28 cellular contexts compared by ENCODE assay signal in the genomic region with DNA sequence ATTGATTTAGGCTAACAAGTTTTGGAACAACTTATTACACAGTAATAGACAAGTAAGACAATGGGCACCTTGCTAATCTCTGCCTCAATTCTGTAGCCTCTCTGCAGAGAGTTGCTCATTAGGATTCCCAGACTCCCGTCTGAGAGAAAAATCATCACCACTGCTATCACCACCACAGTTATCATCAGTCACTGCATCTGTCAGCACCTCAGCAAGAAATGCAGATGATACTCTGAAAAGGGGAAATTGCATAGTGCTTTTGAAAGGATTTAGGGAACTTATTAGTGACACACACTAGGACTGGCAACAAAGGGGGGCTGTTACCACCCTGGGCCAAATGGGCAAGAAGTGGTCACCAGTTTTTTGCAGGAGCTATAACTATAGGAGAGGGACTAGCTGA. TPM values are rescaled to one million over a fixed set of nuclear protein-coding genes. Genes with fewer than 3 reads are reported as not detected.
"Had no signal": no experiment of that assay in that cellular context is flagged by ENCODE, and none has a peak within 500 bp of the region (broad histone marks: within the 10 kb centered on the region; RNA-seq: fewer than 3 reads in every experiment).

No MANE protein-coding gene starts in this region.

- H3K4me1 ChIP-seq: ascending aorta, colonic mucosa, SJCRH30 had no signal

- H3K27me3 ChIP-seq: ascending aorta, colonic mucosa, SJCRH30 had no signal

- H3K4me3 ChIP-seq: ascending aorta, cardiac muscle cell, colonic mucosa, SJCRH30, SK-N-MC had no signal

- H3K9me3 ChIP-seq: ascending aorta, colonic mucosa had no signal

- H3K27ac ChIP-seq: ascending aorta, cardiac muscle cell, colonic mucosa, SJCRH30, SK-N-MC had no signal

- ATAC-seq: activated CD8-positive, alpha-beta T cell treated with anti-CD3 and anti-CD28 coated beads for 36 hours had no signal

- DNase-seq: activated CD4-positive, alpha-beta T cell treated with anti-CD3 and anti-CD28 coated beads, Interleukin-2, amount 10 ng/mL, durations not matched to agents 24 days and 14 days; activated CD4-positive, alpha-beta T cell treated with anti-CD3 and anti-CD28 coated beads, Interleukin-2, amount 50 U/mL, for 4 hours; activated CD8-positive, alpha-beta T cell treated with anti-CD3 and anti-CD28 coated beads for 36 hours; activated gamma-delta T cell; activated naive CD4-positive, alpha-beta T cell treated with Interleukin-2 at 50 U/mL for 16 hours; activated naive CD8-positive, alpha-beta T cell treated with anti-CD3 and anti-CD28 coated beads, Interleukin-2, amount 10 ng/mL, durations not matched to agents 7 days and 5 days; activated T-cell treated with anti-CD3 and anti-CD28 coated beads, Interleukin-2, amount 50 U/mL, for 24 hours; amygdala; colonic mucosa; Karpas-422; NCI-H1105; NCI-H1417 treated with DMSO at 0.1 percent for 48 hours; NCI-H187 treated with DMSO at 0.1 percent for 48 hours; NCI-H2081 treated with DMSO at 0.1 percent for 48 hours; NCI-H226; NCI-H524 treated with DMSO at 0.1 percent for 48 hours; NK-92 treated with Interleukin-12 subunit alpha and Interleukin-12 subunit beta, amount 100 ng/mL, for 24 hours; SJCRH30; T1000 had no signal

- H3K36me3 ChIP-seq: ascending aorta, cardiac muscle cell, colonic mucosa, SJCRH30 had no signal

RNA-seq across cellular contexts. Expression of gene FOXA2, which starts 39.9 kb away (rescaled TPM):
- total RNA-seq: activated CD4-positive, alpha-beta T cell treated with anti-CD3 and anti-CD28 coated beads, Interleukin-2, amount 10 ng/mL, durations not matched to agents 24 days and 14 days; activated CD8-positive, alpha-beta T cell treated with anti-CD3 and anti-CD28 coated beads for 36 hours; activated naive CD8-positive, alpha-beta T cell treated with anti-CD3 and anti-CD28 coated beads, Interleukin-2, amount 10 ng/mL, durations not matched to agents 7 days and 5 days; activated T-helper 2 cell treated with anti-CD3 and anti-CD28 coated beads, Interferon-gamma antibody, Interleukin-2, Interleukin-4, amounts not matched to agents 10 μg/mL and 5 μg/mL and 100 μg/mL, durations not matched to agents 14 hours and 24 hours and 36 hours; ascending aorta; chondrocyte; NCI-H460; OCI-LY7; T-helper 1 cell treated with Interleukin-12 subunit alpha and Interleukin-12 subunit beta and Interleukin-4 antibody, amounts not matched to agents 30 ng/mL and 1 ng/mL, for 36 hours; T-helper 2 cell treated with Interferon-gamma antibody and Interleukin-4, amounts not matched to agents 100 ng/mL and 5 ng/mL, for 36 hours had no signal
- polyA plus RNA-seq: cardiac muscle cell had no signal
